Comparison of ENCODE assay signal across 33 cellular contexts in genomic region chr7:116546916-116547315, GRCh38. TPM values are rescaled to one million over a fixed set of nuclear protein-coding genes. Genes with fewer than 3 reads are reported as not detected.
DNase-seq lines count a peak whose midpoint lies in the region; ATAC-seq, FAIRE-seq and TF ChIP-seq lines count a peak whose summit lies in the region.
"Had no signal": no experiment of that assay in that cellular context is flagged by ENCODE, and none has a peak within 500 bp of the region (broad histone marks: within the 10 kb centered on the region; RNA-seq: fewer than 3 reads in every experiment).

No MANE protein-coding gene starts in this region.

- no peak overlapping the region for H3K27ac Mint-ChIP-seq in activated naive CD8-positive, alpha-beta T cell treated with anti-CD3 and anti-CD28 coated beads, Interleukin-2, amount 50 U/mL, for 24 hours
- H3K27ac Mint-ChIP-seq: naive thymus-derived CD4-positive, alpha-beta T cell; stimulated activated naive CD8-positive, alpha-beta T cell treated with anti-CD3 and anti-CD28 coated beads, Interleukin-15, Interleukin-2, amounts not matched to agents 100 ng/mL and 50 ng/mL, for 24 hours had no signal

- H3K27me3 ChIP-seq in heart right ventricle, result no peaks in the 10 kb centered on the region
- H3K27me3 ChIP-seq in endothelial cell of umbilical vein (ENCODE audit: control insufficient read depth in 2 of 2, insufficient read depth in 2 of 2, low read length in 2 of 2), result no peaks in the 10 kb centered on the region
- H3K27me3 ChIP-seq in osteoblast (ENCODE audit: insufficient read depth, low read length), result no peaks in the 10 kb centered on the region
- no peaks in the 10 kb centered on the region for H3K27me3 ChIP-seq in uterus
- H3K27me3 ChIP-seq: BLaER1, breast epithelium, right lobe of liver, upper lobe of right lung had no signal

- no peak for DNase-seq in heart right ventricle
- DNase-seq in cardiac septum (ENCODE audit: low spot score), result no peak
- no peak for DNase-seq in endothelial cell of umbilical vein (ENCODE audit: low read depth, low spot score)
- no peak for DNase-seq in osteoblast (ENCODE audit: insufficient read length, low spot score, missing footprints)
- no peak for DNase-seq in uterus
- DNase-seq in stimulated activated CD8-positive, alpha-beta memory T cell treated with anti-CD3 and anti-CD28 coated beads, Interleukin-4, amount 100 ng/mL, for 48 hours, result no peak
- no peak for DNase-seq in activated naive CD8-positive, alpha-beta T cell treated with anti-CD3 and anti-CD28 coated beads, Interleukin-2, amount 50 U/mL, for 24 hours
- DNase-seq: activated CD4-positive, alpha-beta T cell treated with anti-CD3 and anti-CD28 coated beads for 1 hour; activated CD8-positive, alpha-beta memory T cell treated with anti-CD3 and anti-CD28 coated beads for 24 hours; activated gamma-delta T cell treated with Interleukin-2 at 50 U/mL for 16 hours; activated T-cell treated with anti-CD3 and anti-CD28 coated beads, Interleukin-2, amount 50 U/mL, for 1 hour; cortex of kidney; DMS79 treated with DMSO at 0.1 percent for 48 hours; KG1; left colon; mesendoderm; MM.1S; naive thymus-derived CD4-positive, alpha-beta T cell; NCI-H1417 treated with DMSO at 0.1 percent for 48 hours; NCI-H2081 treated with DMSO at 0.1 percent for 48 hours; NCI-H345; NCI-H774; PC-9; right lobe of liver; stimulated activated CD4-positive, alpha-beta T cell treated with anti-CD3 and anti-CD28 coated beads, Interleukin-15, amount 100 ng/mL, for 24 hours; upper lobe of right lung had no signal

- H2AFZ ChIP-seq in endothelial cell of umbilical vein (ENCODE audit: low read depth, low read length), result no peak overlapping the region
- no peak overlapping the region for H2AFZ ChIP-seq in osteoblast (ENCODE audit: low read length)
- H2AFZ ChIP-seq: PC-9 had no signal

- H3K27ac ChIP-seq in heart right ventricle, result peak overlapping the region in 9 of 10 donors; percentile 26 to 81 (median 61)
- no peak overlapping the region for H3K27ac ChIP-seq in endothelial cell of umbilical vein (ENCODE audit: insufficient read depth, low read depth, low read length)
- peak overlapping the region; percentile 83 for H3K27ac ChIP-seq in osteoblast (ENCODE audit: low read depth, low read length)
- H3K27ac ChIP-seq in uterus, result peak overlapping the region; percentile 31 to 58
- H3K27ac ChIP-seq: A549, BLaER1, PC-9, right lobe of liver, upper lobe of right lung had no signal

- WGBS in heart right ventricle, 2 donors, result 48 to 63% methylated on average over 1 of the region's 1 CpG

- H4K20me1 ChIP-seq in endothelial cell of umbilical vein (replicated peaks; ENCODE audit: control insufficient read depth, extremely low read depth, insufficient read depth, low read length), result peaks cover 7% of the 10 kb centered on the region
- peaks cover 2% of the 10 kb centered on the region for H4K20me1 ChIP-seq in osteoblast (ENCODE audit: insufficient read depth, low read length)
- H4K20me1 ChIP-seq: BLaER1 had no signal

- POLR2A ChIA-PET in endothelial cell of umbilical vein (lab: Charles Lee), result interaction anchor here (0.6 kb wide), 1 partner anchor 258 kb away, joined by 5 read pairs; no protein-coding TSS in a partner anchor

- TF ChIP-seq POLR2A in endothelial cell of umbilical vein (IDR thresholded peaks at IDR 0.05; ENCODE audit: low read depth, low read length), result no peak
- no peak for TF ChIP-seq POLR2A in uterus (IDR thresholded peaks at IDR 0.05)

- peaks cover 8% of the 10 kb centered on the region for H3K27me3 Mint-ChIP-seq in activated naive CD8-positive, alpha-beta T cell treated with anti-CD3 and anti-CD28 coated beads, Interleukin-2, amount 50 U/mL, for 24 hours

- no peak for ATAC-seq in heart right ventricle
- no peak for ATAC-seq in GM19328 (IDR thresholded peaks at IDR 0.05; ENCODE audit: unreplicated experiment)
- ATAC-seq in activated naive CD8-positive, alpha-beta T cell treated with anti-CD3 and anti-CD28 coated beads, Interleukin-2, amount 50 U/mL, for 24 hours, result no peak
- ATAC-seq: A549; left colon; naive thymus-derived CD4-positive, alpha-beta T cell; right lobe of liver; upper lobe of right lung had no signal

- no peak overlapping the region for H3K4me3 Mint-ChIP-seq in activated naive CD8-positive, alpha-beta T cell treated with anti-CD3 and anti-CD28 coated beads, Interleukin-2, amount 50 U/mL, for 24 hours
- H3K4me3 Mint-ChIP-seq: naive thymus-derived CD4-positive, alpha-beta T cell; stimulated activated naive CD8-positive, alpha-beta T cell treated with anti-CD3 and anti-CD28 coated beads, Interleukin-15, Interleukin-2, amounts not matched to agents 100 ng/mL and 50 ng/mL, for 24 hours had no signal

- H3K79me2 ChIP-seq in endothelial cell of umbilical vein (ENCODE audit: control insufficient read depth, insufficient read depth, low read length) (peaks cover 95% of the 10 kb centered on the region), osteoblast (ENCODE audit: insufficient read depth, low read length) (peaks cover 89% of the 10 kb centered on the region)

- H3K9me3 ChIP-seq in heart right ventricle, result no peaks in the 10 kb centered on the region
- H3K9me3 ChIP-seq in endothelial cell of umbilical vein (replicated peaks; ENCODE audit: control insufficient read depth, insufficient read depth, low read length), result no peaks in the 10 kb centered on the region
- no peaks in the 10 kb centered on the region for H3K9me3 ChIP-seq in osteoblast (ENCODE audit: low read depth, low read length)
- no peaks in the 10 kb centered on the region for H3K9me3 ChIP-seq in uterus
- H3K9me3 ChIP-seq: A549, BLaER1, breast epithelium, right lobe of liver, upper lobe of right lung had no signal

- no peaks in the 10 kb centered on the region for H3K9me1 ChIP-seq in endothelial cell of umbilical vein (replicated peaks; ENCODE audit: control insufficient read depth, extremely low read depth, insufficient read depth, low read length)

- peaks cover 3% of the 10 kb centered on the region for H3K4me1 Mint-ChIP-seq in activated naive CD8-positive, alpha-beta T cell treated with anti-CD3 and anti-CD28 coated beads, Interleukin-2, amount 50 U/mL, for 24 hours
- H3K4me1 Mint-ChIP-seq: naive thymus-derived CD4-positive, alpha-beta T cell had no signal

- H3K36me3 ChIP-seq in heart right ventricle (peaks cover 0 to 98% (median 6%) of the 10 kb centered on the region in 9 donors), endothelial cell of umbilical vein (ENCODE audit: control insufficient read depth in 2 of 2, extremely low read depth in 1 of 2, insufficient read depth in 2 of 2, low read length in 2 of 2) (peaks cover 39 to 63% of the 10 kb centered on the region in 2 experiments), osteoblast (ENCODE audit: insufficient read depth, low read length) (peaks cover 84% of the 10 kb centered on the region), uterus (no peaks in the 10 kb centered on the region)
- H3K36me3 ChIP-seq: BLaER1, breast epithelium, right lobe of liver, upper lobe of right lung had no signal

- H3K9me3 Mint-ChIP-seq in activated naive CD8-positive, alpha-beta T cell treated with anti-CD3 and anti-CD28 coated beads, Interleukin-2, amount 50 U/mL, for 24 hours, result no peaks in the 10 kb centered on the region
- H3K9me3 Mint-ChIP-seq: stimulated activated naive CD8-positive, alpha-beta T cell treated with anti-CD3 and anti-CD28 coated beads, Interleukin-15, Interleukin-2, amounts not matched to agents 100 ng/mL and 50 ng/mL, for 24 hours had no signal

- H3K9ac ChIP-seq in endothelial cell of umbilical vein (replicated peaks; ENCODE audit: extremely low read depth, insufficient read depth, low read length), result no peak overlapping the region
- H3K9ac ChIP-seq: BLaER1 had no signal

- H3K36me3 Mint-ChIP-seq in activated naive CD8-positive, alpha-beta T cell treated with anti-CD3 and anti-CD28 coated beads, Interleukin-2, amount 50 U/mL, for 24 hours (ENCODE audit: low read depth), result no peaks in the 10 kb centered on the region
- H3K36me3 Mint-ChIP-seq: naive thymus-derived CD4-positive, alpha-beta T cell had no signal

- H3K4me1 ChIP-seq in heart right ventricle (peaks cover 9 to 100% (median 86%) of the 10 kb centered on the region in 9 donors), endothelial cell of umbilical vein (ENCODE audit: control insufficient read depth, extremely low read depth, insufficient read depth, low read length) (peaks cover 26% of the 10 kb centered on the region), osteoblast (ENCODE audit: insufficient read depth, low read length) (peaks cover 46% of the 10 kb centered on the region), uterus (no peaks in the 10 kb centered on the region)
- H3K4me1 ChIP-seq: BLaER1, breast epithelium, right lobe of liver had no signal

- H3K4me2 ChIP-seq in endothelial cell of umbilical vein (ENCODE audit: insufficient read depth, low read length), result no peak overlapping the region
- H3K4me2 ChIP-seq in osteoblast (ENCODE audit: insufficient read depth, low read length), result peak overlapping the region; percentile 22
- H3K4me2 ChIP-seq: A549, BLaER1, PC-9 had no signal

- dilution Hi-C loops in endothelial cell of umbilical vein (cut with MboI; ENCODE audit: extremely low pct_ligation_motif_present, low sequenced_read_pairs), result no loop called here

- TF ChIP-seq CTCF in heart right ventricle (IDR thresholded peaks at IDR 0.05) (no peak), endothelial cell of umbilical vein (IDR thresholded peaks at IDR 0.05; ENCODE audit: extremely low read depth in 1 of 2, insufficient read depth in 1 of 2, low read depth in 1 of 2, low read length in 2 of 2) (no peak), osteoblast (IDR thresholded peaks at IDR 0.05; ENCODE audit: extremely low read depth, low read depth, low read length) (no peak), uterus (IDR thresholded peaks at IDR 0.05) (no peak)

- intact Hi-C loops in heart right ventricle (cut with DNase I), result no loop called here
- intact Hi-C loops in cardiac septum (cut with DNase I), result no loop called here
- intact Hi-C loops in endothelial cell of umbilical vein (cut with micrococcal nuclease), result no loop called here
- intact Hi-C loops in uterus (cut with DNase I; ENCODE audit: low total_unique reads), result no loop called here

- FAIRE-seq in endothelial cell of umbilical vein (lab: Jason Lieb, UNC), result no peak
- FAIRE-seq: A549, HTR-8/SVneo had no signal

- H3K4me3 ChIP-seq in heart right ventricle (no peak overlapping the region), endothelial cell of umbilical vein (replicated peaks in 1 of 3; ENCODE audit: insufficient read depth in 1 of 3, low read depth in 1 of 3, low read length in 3 of 3) (no peak overlapping the region), osteoblast (ENCODE audit: insufficient read depth, low read length) (no peak overlapping the region), uterus (no peak overlapping the region)
- H3K4me3 ChIP-seq: A549, BLaER1, breast epithelium, PC-9, right lobe of liver, upper lobe of right lung had no signal

- CTCF ChIA-PET in endothelial cell of umbilical vein (lab: Charles Lee), result interaction anchor here (0.7 to 1.6 kb wide), 3 partner anchors 20 to 42 kb away, joined by 3 to 11 read pairs (median 4); no protein-coding TSS in a partner anchor

- no TSS peak for BruUV-seq in endothelial cell of umbilical vein (replicated peaks; lab: Mats Ljungman, UMichigan)

RNA-seq across cellular contexts. Expression of gene CAV1, which starts 22.1 kb away (rescaled TPM):
- total RNA-seq in heart right ventricle (100 to 1,000 TPM; 195 to 364 (median 287) TPM), cardiac septum (311 TPM), endothelial cell of umbilical vein (1,126 and 1,483 TPM in 2 replicates), osteoblast (291 and 337 TPM in 2 replicates), uterus (100 to 1,000 TPM; 183 to 351 (median 300) TPM)
- polyA plus RNA-seq in heart right ventricle (100 to 1,000 TPM in 1 of 2 donors, 10 to 100 TPM in 1; 93.0 to 198 TPM), endothelial cell of umbilical vein (3,129 and 3,339 TPM in 2 replicates)
- 1,679 and 1,960 TPM in 2 replicates for polyA plus RNA-seq in endothelial cell of umbilical vein (2011; cell fraction: cytosol; rRNA removed)
- 638 and 808 TPM in 2 replicates for polyA plus RNA-seq in endothelial cell of umbilical vein (2011; cell fraction: nucleus; rRNA removed)
- polyA plus RNA-seq in endothelial cell of umbilical vein (2012), result 635 and 1,042 TPM in 2 replicates
- polyA minus RNA-seq in endothelial cell of umbilical vein, result 5,246 and 5,371 TPM in 2 replicates
- polyA minus RNA-seq in endothelial cell of umbilical vein (2011; cell fraction: cytosol; rRNA and poly(A)+ RNA removed), result 0.92 TPM
- 779 and 1,152 TPM in 2 replicates for polyA minus RNA-seq in endothelial cell of umbilical vein (2011; cell fraction: nucleus; rRNA and poly(A)+ RNA removed)
- polyA plus RNA-seq: naive thymus-derived CD4-positive, alpha-beta T cell had no signal

RNA-seq across cellular contexts. Expression of gene CAV2, which starts 47.4 kb away (rescaled TPM):
- total RNA-seq in heart right ventricle (100 to 1,000 TPM; 196 to 277 (median 244) TPM), cardiac septum (311 TPM), endothelial cell of umbilical vein (146 and 179 TPM in 2 replicates), osteoblast (62.8 and 67.3 TPM in 2 replicates), uterus (100 to 1,000 TPM in 1 of 4 donors, 10 to 100 TPM in 3; 33.3 to 105 (median 86.0) TPM)
- polyA plus RNA-seq in heart right ventricle (100 to 1,000 TPM in 1 of 2 donors, 10 to 100 TPM in 1; 56.3 to 136 TPM), endothelial cell of umbilical vein (258 and 327 TPM in 2 replicates)
- 240 and 252 TPM in 2 replicates for polyA plus RNA-seq in endothelial cell of umbilical vein (2011; cell fraction: cytosol; rRNA removed)
- 107 and 121 TPM in 2 replicates for polyA plus RNA-seq in endothelial cell of umbilical vein (2011; cell fraction: nucleus; rRNA removed)
- polyA plus RNA-seq in endothelial cell of umbilical vein (2012), result 88.3 and 144 TPM in 2 replicates
- polyA minus RNA-seq in endothelial cell of umbilical vein, result 465 and 480 TPM in 2 replicates
- 10.4 TPM for polyA minus RNA-seq in endothelial cell of umbilical vein (2011; cell fraction: cytosol; rRNA and poly(A)+ RNA removed)
- polyA minus RNA-seq in endothelial cell of umbilical vein (2011; cell fraction: nucleus; rRNA and poly(A)+ RNA removed), result 104 and 114 TPM in 2 replicates
- total RNA-seq: T-helper 1 cell treated with Interleukin-12 subunit alpha and Interleukin-12 subunit beta and Interleukin-4 antibody, amounts not matched to agents 30 ng/mL and 1 ng/mL, for 36 hours had no signal
- polyA plus RNA-seq: naive thymus-derived CD4-positive, alpha-beta T cell had no signal
